19 cellular contexts compared by ENCODE assay signal in the genomic region with DNA sequence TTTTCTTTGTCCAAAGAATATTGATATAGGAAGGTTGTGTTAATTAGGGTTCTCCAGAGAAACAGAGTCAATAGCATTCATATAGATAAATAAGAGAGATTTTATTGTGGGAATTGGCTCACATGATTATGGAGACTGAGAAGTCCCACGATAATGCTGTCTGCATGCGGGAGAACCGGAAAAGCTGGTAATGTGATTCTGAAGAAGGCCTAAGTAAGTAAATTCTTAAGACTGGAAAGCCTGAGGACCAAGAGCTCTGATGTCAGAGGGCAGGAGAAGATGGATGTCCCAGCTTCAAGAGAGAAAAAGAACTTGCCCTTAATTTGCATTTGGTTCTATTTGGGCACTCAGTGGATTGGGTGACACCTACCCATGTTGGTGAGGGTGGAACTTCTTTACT.
"Had no signal": no experiment of that assay in that cellular context is flagged by ENCODE, and none has a peak within 500 bp of the region (broad histone marks: within the 10 kb centered on the region; RNA-seq: fewer than 3 reads in every experiment).

No MANE protein-coding gene starts in this region.

- H3K27me3 Mint-ChIP-seq: progenitor cell of endocrine pancreas had no signal

- H3K27me3 ChIP-seq: colonic mucosa, heart left ventricle, pancreas, suprapubic skin, thyroid gland had no signal

- H3K36me3 Mint-ChIP-seq: naive thymus-derived CD8-positive, alpha-beta T cell had no signal

- H3K4me3 ChIP-seq: colonic mucosa, heart left ventricle, mucosa of descending colon, pancreas, suprapubic skin, thyroid gland had no signal

- H3K4me1 Mint-ChIP-seq: naive thymus-derived CD8-positive, alpha-beta T cell had no signal

- H3K36me3 ChIP-seq: colonic mucosa, heart left ventricle, pancreas, suprapubic skin, thyroid gland had no signal

- ATAC-seq: heart left ventricle; left colon; mucosa of descending colon; naive thymus-derived CD8-positive, alpha-beta T cell; pancreas; right cardiac atrium had no signal

- H3K27ac ChIP-seq: colonic mucosa, heart left ventricle, pancreas, suprapubic skin, thyroid gland had no signal

- H3K4me3 Mint-ChIP-seq: naive thymus-derived CD8-positive, alpha-beta T cell had no signal

- H3K27ac Mint-ChIP-seq: naive thymus-derived CD8-positive, alpha-beta T cell; progenitor cell of endocrine pancreas had no signal

- FAIRE-seq: endothelial cell of umbilical vein, frontal cortex, pancreas, small intestine had no signal

- DNase-seq: colonic mucosa; dermis blood vessel endothelial cell; heart left ventricle; hippocampal formation; left colon; mammary epithelial cell; mucosa of descending colon; naive thymus-derived CD8-positive, alpha-beta T cell; occipital lobe; pancreas; right cardiac atrium; small intestine; stimulated activated CD4-positive, alpha-beta T cell treated with anti-CD3 and anti-CD28 coated beads, Interleukin-12 subunit alpha, Interleukin-12 subunit beta, amount 100 ng/mL, for 4 hours; stimulated activated naive CD4-positive, alpha-beta T cell treated with Interleukin-2 at 50 U/mL for 16 hours had no signal

- H3K9me3 ChIP-seq: colonic mucosa, mucosa of descending colon, pancreas, suprapubic skin, thyroid gland had no signal

- H3K4me1 ChIP-seq: colonic mucosa, heart left ventricle, pancreas, suprapubic skin, thyroid gland had no signal
